ENCODE assay signal across 8 cellular contexts in the genomic region with DNA sequence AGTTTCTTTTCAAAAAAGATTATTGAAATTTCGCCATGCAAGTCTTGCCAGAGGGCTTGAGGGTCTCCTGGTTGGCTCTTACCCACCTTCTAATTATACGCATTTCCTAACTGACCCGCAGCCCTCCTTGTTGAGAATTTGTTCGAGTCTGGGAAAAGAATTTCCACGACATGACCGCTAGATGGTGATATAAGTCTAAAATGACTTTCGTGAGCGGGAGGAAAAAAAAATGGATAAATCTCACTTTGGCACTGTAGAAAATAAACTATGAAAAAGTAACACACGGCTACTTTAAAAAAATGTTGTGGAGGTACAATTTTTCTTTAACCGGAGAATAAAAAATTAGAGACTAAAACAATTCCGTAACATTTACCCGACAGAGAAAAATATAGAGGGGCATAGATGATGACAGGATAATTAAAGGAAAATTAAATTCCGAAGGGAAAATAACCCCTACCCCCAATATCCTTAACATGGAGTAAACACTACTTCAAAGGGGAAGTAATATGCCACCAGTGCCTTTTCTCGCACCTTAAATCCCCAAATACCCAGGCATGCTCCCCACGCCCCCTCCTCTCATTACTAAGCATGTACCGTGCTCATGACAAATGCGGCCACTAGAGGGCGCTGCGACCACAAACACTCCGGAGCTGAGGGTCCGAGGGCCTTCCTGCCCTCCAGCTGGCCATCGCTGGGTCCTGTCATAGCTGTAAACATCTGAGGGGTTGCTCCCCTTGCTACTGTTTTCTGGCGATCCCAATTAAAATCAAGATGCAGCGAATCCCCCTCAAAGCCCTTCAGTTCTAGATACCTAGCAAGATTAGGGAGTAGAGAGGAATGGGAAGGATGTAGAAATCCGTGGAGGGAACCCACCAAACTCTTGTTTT.
A peak's percentile ranks its signal among the peaks of the same experiment; 100 is the strongest.
DNase-seq lines count a peak whose midpoint lies in the region; ATAC-seq and TF ChIP-seq lines count a peak whose summit lies in the region.

No MANE protein-coding gene starts in this region.

- dilution Hi-C loops in mammary epithelial cell (cut with HindIII; ENCODE audit: low sequenced_read_pairs), result no loop called here

- CTCF ChIA-PET in mammary epithelial cell (lab: Charles Lee; ENCODE audit: low non-redundant PET), result interaction anchor here (0.6 to 0.7 kb wide), 3 partner anchors 302 to 726 kb away, joined by 3 to 7 read pairs (median 3); no protein-coding TSS in a partner anchor

- peak; percentile 70 for ATAC-seq in GM21423 (IDR thresholded peaks at IDR 0.05; ENCODE audit: unreplicated experiment)
- peak; percentile 65 for ATAC-seq in RWPE2 (ENCODE audit: low read depth)
- ATAC-seq in HG02870 (IDR thresholded peaks at IDR 0.05; ENCODE audit: unreplicated experiment), result no peak

- peaks cover 20% of the 10 kb centered on the region for H3K27me3 ChIP-seq in RWPE2 (ENCODE audit: insufficient read depth, poor library complexity, severe bottlenecking)
- no peaks in the 10 kb centered on the region for H3K27me3 ChIP-seq in mammary epithelial cell (ENCODE audit: insufficient read depth, low read length)

- TF ChIP-seq CTCF in RWPE2 (IDR thresholded peaks at IDR 0.05; ENCODE audit: poor library complexity, severe bottlenecking) (peak; percentile 92), mammary epithelial cell (conservative IDR thresholded peaks at IDR 0.05 in 1 of 2, IDR thresholded peaks at IDR 0.05 in 1 of 2; ENCODE audit: extremely low read depth in 1 of 2, insufficient read depth in 1 of 2, low read depth in 1 of 2, low read length in 2 of 2) (peak; percentile 76 to 90)

- 3% methylated on average over 24 of the region's 25 CpGs for WGBS in mammary epithelial cell (ENCODE audit: low coverage, missing lambda C conversion rate)

- intact Hi-C loops in mammary epithelial cell (cut with micrococcal nuclease), result loop anchor here (1.0 to 5.0 kb wide), 8 partner anchors 52 to 1049 kb away; no protein-coding TSS in a partner anchor

- H3K79me2 ChIP-seq in mammary epithelial cell (ENCODE audit: insufficient read depth, low read length), result no peaks in the 10 kb centered on the region

- no TSS peak for BruUV-seq in mammary epithelial cell (replicated peaks; lab: Mats Ljungman, UMichigan)

- DNase-seq in DMS153 (lab: John Stamatoyannopoulos, UW) (peak; percentile 46), M059J (ENCODE audit: low read depth) (peak; percentile 52), RWPE2 (ENCODE audit: low spot score) (no peak), mammary epithelial cell (peak; percentile 37), islet precursor cell (peak; percentile 84)
- DNase-seq in stimulated activated CD4-positive, alpha-beta T cell treated with anti-CD3 and anti-CD28 coated beads, Interleukin-4, amount 100 ng/mL, for 24 hours, result peak; percentile 18

- peak overlapping the region; percentile 17 for H2AFZ ChIP-seq in mammary epithelial cell (ENCODE audit: low read depth, low read length)

- H3K4me3 ChIP-seq in RWPE2 (ENCODE audit: severe bottlenecking) (no peak overlapping the region), mammary epithelial cell (replicated peaks in 1 of 3; ENCODE audit: insufficient read depth in 1 of 3, low read depth in 2 of 3, low read length in 3 of 3) (peak overlapping the region; percentile 11 to 26 (median 21))

- H3K36me3 ChIP-seq in RWPE2 (ENCODE audit: low read depth), result no peaks in the 10 kb centered on the region
- H3K36me3 ChIP-seq in mammary epithelial cell (ENCODE audit: insufficient read depth, low read length), result no peaks in the 10 kb centered on the region

- peak overlapping the region; percentile 87 for H3K4me2 ChIP-seq in mammary epithelial cell (ENCODE audit: insufficient read depth, low read depth, low read length)

- H3K4me1 ChIP-seq in RWPE2 (ENCODE audit: insufficient read depth, poor library complexity, severe bottlenecking), result no peaks in the 10 kb centered on the region
- H3K4me1 ChIP-seq in mammary epithelial cell (ENCODE audit: insufficient read depth, low read length), result peaks cover 6% of the 10 kb centered on the region

- in situ Hi-C loops in mammary epithelial cell (cut with MboI; ENCODE audit: low sequenced_read_pairs in 2 of 2), result loop anchor here (10.0 kb wide), 2 partner anchors 287 to 1047 kb away; no protein-coding TSS in a partner anchor

- no peak overlapping the region for H3K9ac ChIP-seq in mammary epithelial cell (ENCODE audit: insufficient read depth, low read length)

- no peaks in the 10 kb centered on the region for H3K9me3 ChIP-seq in RWPE2 (ENCODE audit: severe bottlenecking)
- no peaks in the 10 kb centered on the region for H3K9me3 ChIP-seq in mammary epithelial cell (replicated peaks; ENCODE audit: insufficient read depth, low read length)

- H3K27ac ChIP-seq in RWPE2 (ENCODE audit: poor library complexity, severe bottlenecking) (no peak overlapping the region), mammary epithelial cell (ENCODE audit: insufficient read depth, low read depth, low read length) (no peak overlapping the region)

- H4K20me1 ChIP-seq in mammary epithelial cell (ENCODE audit: insufficient read depth, low read length), result no peaks in the 10 kb centered on the region
